In the genomic region with DNA sequence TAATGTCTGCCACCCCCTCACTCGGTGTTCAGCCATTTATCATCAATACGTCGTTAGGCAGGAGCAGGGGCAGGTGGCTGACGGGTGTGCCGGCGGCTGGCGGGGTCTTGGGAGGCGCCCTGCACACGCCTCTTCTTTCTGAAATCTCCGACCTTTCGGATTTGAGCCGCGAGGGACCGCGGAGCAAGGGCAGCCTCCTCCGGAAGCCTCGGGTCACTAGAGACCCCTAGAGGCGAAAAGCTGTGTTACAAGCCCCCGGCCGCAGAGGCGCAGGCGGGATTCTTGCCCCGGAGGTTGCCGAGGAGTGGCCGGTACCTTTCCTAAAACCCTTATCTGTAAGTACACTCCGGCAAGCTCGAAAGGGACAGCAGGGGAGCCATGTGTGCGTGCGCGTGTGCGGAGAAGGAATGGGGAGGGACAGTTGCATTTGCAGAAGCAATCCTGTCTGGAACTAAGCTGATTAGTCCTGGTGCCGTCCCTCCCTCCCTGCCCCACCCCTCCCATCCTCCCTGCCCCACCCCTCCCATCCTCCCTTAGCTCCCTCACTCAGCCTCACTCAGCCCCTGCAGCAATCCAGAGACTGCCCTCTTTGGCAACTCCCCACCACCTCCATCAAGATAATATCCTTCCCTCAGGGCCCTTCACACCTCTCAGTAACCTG, we compare ENCODE assay signal across 8 cellular contexts. TPM values are rescaled to one million over a fixed set of nuclear protein-coding genes. Genes with fewer than 3 reads are reported as not detected.
A peak's percentile ranks its signal among the peaks of the same experiment; 100 is the strongest.
DNase-seq lines count a peak whose midpoint lies in the region; ATAC-seq and TF ChIP-seq lines count a peak whose summit lies in the region.

No MANE protein-coding gene starts in this region.

- peaks cover 0 to 10% of the 10 kb centered on the region in 2 donors for H3K9me3 Mint-ChIP-seq in stimulated activated naive CD8-positive, alpha-beta T cell treated with anti-CD3 and anti-CD28 coated beads, Interleukin-15, amount 100 ng/mL, for 72 hours

- no peak overlapping the region for H3K27ac Mint-ChIP-seq in stimulated activated naive CD8-positive, alpha-beta T cell treated with anti-CD3 and anti-CD28 coated beads, Interleukin-15, amount 100 ng/mL, for 72 hours

- in situ Hi-C loops in GM13976 (cut with MboI; ENCODE audit: low sequenced_read_pairs, unreplicated experiment), result no loop called here

- DNase-seq in AG04450 (ENCODE audit: low read depth, low spot score) (no peak), GM13976 (ENCODE audit: low spot score) (peak; percentile 81), NB4 (ENCODE audit: low read depth) (peak; percentile 65), SW480 (ENCODE audit: low spot score) (peak; percentile 58), dermis blood vessel endothelial cell (peak; percentile 54), medulla oblongata (ENCODE audit: extremely low spot score) (peak; percentile 70)
- DNase-seq in stimulated activated naive CD8-positive, alpha-beta T cell treated with anti-CD3 and anti-CD28 coated beads, Interleukin-15, amount 100 ng/mL, for 72 hours, result peak; percentile 37 to 42

- ATAC-seq in HG02759 (IDR thresholded peaks at IDR 0.05; ENCODE audit: unreplicated experiment), result peak; percentile 97
- peak; percentile 71 for ATAC-seq in stimulated activated naive CD8-positive, alpha-beta T cell treated with anti-CD3 and anti-CD28 coated beads, Interleukin-15, amount 100 ng/mL, for 72 hours

- CTCF ChIA-PET in AG04450 (lab: Charles Lee), result interaction anchor here (0.7 to 4.4 kb wide), 42 partner anchors 9 to 766 kb away, joined by 3 to 27 read pairs (median 4); a partner anchor contains a TSS

- H3K4me3 ChIP-seq in AG04450 (ENCODE audit: low read depth, low read length) (peak overlapping the region; percentile 46), NB4 (ENCODE audit: low read depth, low read length) (no peak overlapping the region)

- H3K27me3 ChIP-seq in AG04450 (ENCODE audit: control insufficient read depth, insufficient read depth, low read length), result peaks cover 22% of the 10 kb centered on the region

- H3K27me3 Mint-ChIP-seq in stimulated activated naive CD8-positive, alpha-beta T cell treated with anti-CD3 and anti-CD28 coated beads, Interleukin-15, amount 100 ng/mL, for 72 hours, result peaks cover 65% of the 10 kb centered on the region

- H3K4me3 Mint-ChIP-seq in stimulated activated naive CD8-positive, alpha-beta T cell treated with anti-CD3 and anti-CD28 coated beads, Interleukin-15, amount 100 ng/mL, for 72 hours, result peak overlapping the region; percentile 52 to 68

- peaks cover 14% of the 10 kb centered on the region for H3K4me1 Mint-ChIP-seq in stimulated activated naive CD8-positive, alpha-beta T cell treated with anti-CD3 and anti-CD28 coated beads, Interleukin-15, amount 100 ng/mL, for 72 hours

- no peaks in the 10 kb centered on the region; the same call in 1 of the 2 replicates for H3K9me3 ChIP-seq in AG04450 (ENCODE audit: control insufficient read depth, insufficient read depth, low read length)

- POLR2A ChIA-PET in AG04450 (lab: Yijun Ruan, JAX), result no interaction called here

- H3K27ac ChIP-seq in AG04450 (ENCODE audit: low read depth, low read length), result no peak overlapping the region

- no peak for TF ChIP-seq POLR2A in NB4 (IDR thresholded peaks at IDR 0.05; ENCODE audit: extremely low read depth, insufficient read length)

- TF ChIP-seq CTCF in AG04450 (IDR thresholded peaks at IDR 0.05; ENCODE audit: low read depth, low read length) (peak; percentile 86), GM13976 (IDR thresholded peaks at IDR 0.05; ENCODE audit: borderline replicate concordance, control extremely low read depth, extremely low read depth, insufficient read depth, missing control alignments) (peak; percentile 74), NB4 (IDR thresholded peaks at IDR 0.05; ENCODE audit: low read depth, low read length) (peak; percentile 79)

RNA-seq across cellular contexts. Expression of a gene that starts 11.0 kb away (rescaled TPM):
- 0.02 TPM in 1 of 2 replicates, not detected in the other for polyA plus RNA-seq in AG04450 (2011; rRNA removed)
- polyA minus RNA-seq in AG04450 (2011; rRNA and poly(A)+ RNA removed), result not detected in 2 replicates
- not detected in 2 replicates for total RNA-seq in dermis blood vessel endothelial cell

RNA-seq across cellular contexts. Expression of a gene that starts 17.2 kb away (rescaled TPM):
- 0.09 and 0.14 TPM in 2 replicates for polyA plus RNA-seq in AG04450 (2011; rRNA removed)
- 0.14 and 0.26 TPM in 2 replicates for polyA minus RNA-seq in AG04450 (2011; rRNA and poly(A)+ RNA removed)
- not detected in 2 replicates for total RNA-seq in dermis blood vessel endothelial cell
